Comparison of ENCODE assay signal across 24 cellular contexts in genomic region chr11:58067685-58068084, GRCh38. TPM values are rescaled to one million over a fixed set of nuclear protein-coding genes. Genes with fewer than 3 reads are reported as not detected.
"Had no signal": no experiment of that assay in that cellular context is flagged by ENCODE, and none has a peak within 500 bp of the region (broad histone marks: within the 10 kb centered on the region; RNA-seq: fewer than 3 reads in every experiment).

No MANE protein-coding gene starts in this region.

- H3K27me3 ChIP-seq: adrenal gland, esophagus squamous epithelium, right lobe of liver, testis, upper lobe of left lung had no signal

- H3K27ac Mint-ChIP-seq: activated naive CD4-positive, alpha-beta T cell treated with anti-CD3 and anti-CD28 coated beads, Interleukin-2, amount 50 U/mL, for 72 hours; naive thymus-derived CD8-positive, alpha-beta T cell; T-helper 17 cell had no signal

- DNase-seq: activated CD4-positive, alpha-beta T cell treated with anti-CD3 and anti-CD28 coated beads, Interleukin-2, amount 50 U/mL, for 4 hours; activated CD4-positive, CD25-positive, alpha-beta regulatory T cell treated with anti-CD3 and anti-CD28 coated beads, Interleukin-2, amount 50 U/mL, for 72 hours; activated gamma-delta T cell; adrenal gland; effector CD4-positive, alpha-beta T cell; esophagus squamous epithelium; glutamatergic neuron; hippocampal formation; left ventricle myocardium inferior; mesenchymal stem cell; naive thymus-derived CD8-positive, alpha-beta T cell; right lobe of liver; stimulated activated CD4-positive, alpha-beta T cell treated with anti-CD3 and anti-CD28 coated beads, Interleukin-4, amount 100 ng/mL, for 1 hour; T-helper 17 cell; testis; upper lobe of left lung had no signal

- H3K4me1 Mint-ChIP-seq: T-helper 17 cell had no signal

- ATAC-seq: activated naive CD4-positive, alpha-beta T cell treated with anti-CD3 and anti-CD28 coated beads, Interleukin-2, amount 50 U/mL, for 72 hours; naive thymus-derived CD8-positive, alpha-beta T cell; right lobe of liver; T-helper 17 cell had no signal

- H2AFZ ChIP-seq: parathyroid adenoma had no signal

- H3K4me2 ChIP-seq: smooth muscle cell had no signal

- FAIRE-seq: keratinocyte had no signal

- H3K36me3 ChIP-seq: adrenal gland, esophagus squamous epithelium, left ventricle myocardium inferior, right lobe of liver, upper lobe of left lung had no signal

- H3K9me3 Mint-ChIP-seq: activated naive CD4-positive, alpha-beta T cell treated with anti-CD3 and anti-CD28 coated beads, Interleukin-2, amount 50 U/mL, for 72 hours; naive thymus-derived CD8-positive, alpha-beta T cell had no signal

- H3K9ac ChIP-seq: parathyroid adenoma had no signal

- H3K9me3 ChIP-seq: adrenal gland, esophagus squamous epithelium, left ventricle myocardium inferior, right lobe of liver, testis, upper lobe of left lung had no signal

- H3K4me1 ChIP-seq: adrenal gland, left ventricle myocardium inferior, parathyroid adenoma, right lobe of liver, upper lobe of left lung had no signal

- H3K79me2 ChIP-seq: parathyroid adenoma had no signal

- H3K4me3 Mint-ChIP-seq: naive thymus-derived CD8-positive, alpha-beta T cell; T-helper 17 cell had no signal

- H3K36me3 Mint-ChIP-seq: activated naive CD4-positive, alpha-beta T cell treated with anti-CD3 and anti-CD28 coated beads, Interleukin-2, amount 50 U/mL, for 72 hours; naive thymus-derived CD8-positive, alpha-beta T cell had no signal

- H3K4me3 ChIP-seq: adrenal gland, esophagus squamous epithelium, left ventricle myocardium inferior, right lobe of liver, smooth muscle cell, testis, upper lobe of left lung had no signal

- H3K27ac ChIP-seq: adrenal gland, esophagus squamous epithelium, left ventricle myocardium inferior, parathyroid adenoma, right lobe of liver, testis, upper lobe of left lung, VCaP had no signal

RNA-seq across cellular contexts. Expression of gene OR6Q1, which starts 36.9 kb away (rescaled TPM):
- total RNA-seq: adrenal gland; cerebellum; esophagus squamous epithelium; fibroblast of villous mesenchyme; left ventricle myocardium inferior; mucosa of gallbladder; naive thymus-derived CD8-positive, alpha-beta T cell; right lobe of liver; smooth muscle cell; T-helper 17 cell; upper lobe of left lung had no signal
- polyA plus RNA-seq: adrenal gland; keratinocyte; naive thymus-derived CD8-positive, alpha-beta T cell; smooth muscle cell had no signal

RNA-seq across cellular contexts. Expression of gene OR9Q1, which starts 44.0 kb away (rescaled TPM):
- total RNA-seq: activated naive CD4-positive, alpha-beta T cell treated with anti-CD3 and anti-CD28 coated beads, Interleukin-2, amount 50 U/mL, for 72 hours; adrenal gland; cerebellum; esophagus squamous epithelium; fibroblast of villous mesenchyme; left ventricle myocardium inferior; mucosa of gallbladder; naive thymus-derived CD8-positive, alpha-beta T cell; right lobe of liver; smooth muscle cell; T-helper 17 cell; upper lobe of left lung had no signal
- polyA plus RNA-seq: adrenal gland; keratinocyte; naive thymus-derived CD8-positive, alpha-beta T cell; smooth muscle cell had no signal

RNA-seq across cellular contexts. Expression of gene OR9I1, which starts 57.6 kb away (rescaled TPM):
- total RNA-seq: activated naive CD4-positive, alpha-beta T cell treated with anti-CD3 and anti-CD28 coated beads, Interleukin-2, amount 50 U/mL, for 72 hours; adrenal gland; cerebellum; esophagus squamous epithelium; fibroblast of villous mesenchyme; left ventricle myocardium inferior; mucosa of gallbladder; naive thymus-derived CD8-positive, alpha-beta T cell; right lobe of liver; smooth muscle cell; T-helper 17 cell; testis; upper lobe of left lung had no signal
- polyA plus RNA-seq: adrenal gland; keratinocyte; naive thymus-derived CD8-positive, alpha-beta T cell; smooth muscle cell had no signal
